1 cellular context compared by ENCODE assay signal in genomic region chr19:9914001-9914314, GRCh38.
TF ChIP-seq lines count a peak whose summit lies in the region.

No MANE protein-coding gene starts in this region.

TF ChIP-seq in H1, 55 proteins besides CTCF, POLR2A, EP300 and RAD21:
- TF ChIP-seq SIX5 (IDR thresholded peaks at IDR 0.05; ENCODE audit: low read depth, low read length): no peak
- no peak for TF ChIP-seq GTF2F1 (IDR thresholded peaks at IDR 0.05; ENCODE audit: borderline replicate concordance, low read depth, low read length)
- TF ChIP-seq EGR1 (IDR thresholded peaks at IDR 0.05; ENCODE audit: borderline replicate concordance, low read depth, low read length): no peak
- no peak for TF ChIP-seq RNF2 (IDR thresholded peaks at IDR 0.05; ENCODE audit: borderline replicate concordance, low read depth, low read length, missing control alignments, poor library complexity, severe bottlenecking)
- TF ChIP-seq SP4 (IDR thresholded peaks at IDR 0.05; ENCODE audit: low read length): no peak
TF ChIP-seq in H1: peak in this region for 0.
